Comparison of ENCODE assay signal across 23 cellular contexts in genomic region chr16:79418588-79418987, GRCh38.
DNase-seq lines count a peak whose midpoint lies in the region; FAIRE-seq and TF ChIP-seq lines count a peak whose summit lies in the region.
"Had no signal": no experiment of that assay in that cellular context is flagged by ENCODE, and none has a peak within 500 bp of the region (broad histone marks: within the 10 kb centered on the region; RNA-seq: fewer than 3 reads in every experiment).

No MANE protein-coding gene starts in this region.

- H3K79me2 ChIP-seq in mesendoderm (ENCODE audit: control insufficient read depth, insufficient read depth, low read length) = no peaks in the 10 kb centered on the region

- H4K5ac ChIP-seq in mesendoderm (ENCODE audit: low read length) = no peak overlapping the region

- H4K8ac ChIP-seq in mesendoderm (ENCODE audit: low read depth, low read length) = no peak overlapping the region

- H3K27me3 ChIP-seq in BLaER1 treated with 17β-estradiol and CSF1 and Interleukin-3, amounts not matched to agents 10 nM and 100 nM = no peaks in the 10 kb centered on the region
- H3K27me3 ChIP-seq in mesendoderm (ENCODE audit: insufficient read depth, low read length, poor library complexity) = no peaks in the 10 kb centered on the region
- H3K27me3 ChIP-seq: SJSA1 had no signal

- no peak for FAIRE-seq in frontal cortex (lab: Jason Lieb, UNC)
- FAIRE-seq: A204.1, H54, HepG2 had no signal

- no peak overlapping the region for H3K4ac ChIP-seq in mesendoderm (ENCODE audit: low read depth, low read length)

- peaks cover 92% of the 10 kb centered on the region for H3K4me1 Mint-ChIP-seq in dendritic cell treated with granulocyte-macrophage colony-stimulating factor and Interleukin-4, amounts not matched to agents 40 ng/mL and 50 ng/mL, for 4 days (ENCODE audit: low read depth)

- H2BK120ac ChIP-seq in mesendoderm (ENCODE audit: low read depth, low read length) = no peak overlapping the region

- TF ChIP-seq CTCF in HEK293 (tag by site-specific recombination; IDR thresholded peaks at IDR 0.05) = no peak

- DNase-seq in mesendoderm (no peak), frontal cortex (ENCODE audit: low spot score in 2 of 2) (no peak), NCI-H1092 treated with DMSO at 0.1 percent for 48 hours (lab: John Stamatoyannopoulos, UW) (no peak), hippocampal formation (lab: John Stamatoyannopoulos, UW) (no peak)
- DNase-seq: CD4-positive, alpha-beta T cell; COR-L47; DMS 273 treated with DMSO at 0.1 percent for 48 hours; DMS79 treated with DMSO at 0.1 percent for 48 hours; KG1; NCI-H1105; NCI-H146; NCI-H2029; NCI-H345; NCI-H524 treated with DMSO at 0.1 percent for 48 hours; SW 1271 had no signal

- H3K23ac ChIP-seq in mesendoderm (ENCODE audit: low read length) = no peak overlapping the region

- POLR2A ChIA-PET in HEK293 (lab: Yijun Ruan, JAX) = no interaction called here

- H3K4me2 ChIP-seq in BLaER1 treated with 17β-estradiol and CSF1 and Interleukin-3, amounts not matched to agents 10 nM and 100 nM = peak overlapping the region in 8 of 11 experiments; percentile 30 to 86 (median 70); a peak in 15 of 22 replicates
- H3K4me2 ChIP-seq in mesendoderm (ENCODE audit: low read length) = no peak overlapping the region

- no peak overlapping the region for H2BK15ac ChIP-seq in mesendoderm (replicated peaks; ENCODE audit: low read depth)

- no CpG with 5 or more reads among the region's 6 CpGs for WGBS in mesendoderm (ENCODE audit: extremely low coverage, insufficient coverage, low lambda C conversion rate)

- peaks cover 0 to 99% (median 27%) of the 10 kb centered on the region in 10 experiments; a peak in 14 of 20 replicates for H3K4me1 ChIP-seq in BLaER1 treated with 17β-estradiol and CSF1 and Interleukin-3, amounts not matched to agents 10 nM and 100 nM
- H3K4me1 ChIP-seq in HEK293 (ENCODE audit: control insufficient read depth, insufficient read depth, low read length) (peaks cover 3% of the 10 kb centered on the region; the same call in 1 of the 2 replicates), mesendoderm (ENCODE audit: control insufficient read depth, low read depth, low read length) (no peaks in the 10 kb centered on the region)
- H3K4me1 ChIP-seq: SJSA1 had no signal

- no peak overlapping the region for H2AK5ac ChIP-seq in mesendoderm (ENCODE audit: low read length)

- H3K36me3 ChIP-seq in BLaER1 treated with 17β-estradiol and CSF1 and Interleukin-3, amounts not matched to agents 10 nM and 100 nM = no peaks in the 10 kb centered on the region
- H3K36me3 ChIP-seq in HEK293 (ENCODE audit: control insufficient read depth in 2 of 2, insufficient read depth in 1 of 2, low read length in 2 of 2) (no peaks in the 10 kb centered on the region), mesendoderm (ENCODE audit: control insufficient read depth, insufficient read depth, low read length) (no peaks in the 10 kb centered on the region)
- H3K36me3 ChIP-seq: SJSA1 had no signal

- H3K9ac ChIP-seq in BLaER1 treated with 17β-estradiol and CSF1 and Interleukin-3, amounts not matched to agents 10 nM and 100 nM = peak overlapping the region in 3 of 11 experiments; percentile 22 to 50 (median 42); a peak in 3 of 22 replicates
- no peak overlapping the region for H3K9ac ChIP-seq in mesendoderm (ENCODE audit: low read length)

- H3K27me3 Mint-ChIP-seq in dendritic cell treated with granulocyte-macrophage colony-stimulating factor and Interleukin-4, amounts not matched to agents 40 ng/mL and 50 ng/mL, for 4 days = peaks cover 6% of the 10 kb centered on the region
- H3K27me3 Mint-ChIP-seq: CD4-positive, alpha-beta T cell had no signal

- H2BK5ac ChIP-seq in mesendoderm (ENCODE audit: low read length) = no peak overlapping the region

- H3K79me1 ChIP-seq in mesendoderm (ENCODE audit: low read length) = no peaks in the 10 kb centered on the region

- peak overlapping the region; percentile 64 for H3K4me3 Mint-ChIP-seq in dendritic cell treated with granulocyte-macrophage colony-stimulating factor and Interleukin-4, amounts not matched to agents 40 ng/mL and 50 ng/mL, for 4 days
- H3K4me3 Mint-ChIP-seq: B cell; CD4-positive, alpha-beta T cell had no signal

- H3K27ac Mint-ChIP-seq in dendritic cell treated with granulocyte-macrophage colony-stimulating factor and Interleukin-4, amounts not matched to agents 40 ng/mL and 50 ng/mL, for 4 days = peak overlapping the region; percentile 92
- H3K27ac Mint-ChIP-seq: B cell; CD4-positive, alpha-beta T cell had no signal

- H3K9me3 ChIP-seq in BLaER1 treated with 17β-estradiol and CSF1 and Interleukin-3, amounts not matched to agents 10 nM and 100 nM (replicated peaks in 1 of 11) = peaks cover 0 to 6% (median 0%) of the 10 kb centered on the region in 11 experiments; a peak in 2 of 22 replicates
- no peaks in the 10 kb centered on the region for H3K9me3 ChIP-seq in HEK293 (ENCODE audit: control insufficient read depth, insufficient read depth, low read depth, low read length)
- H3K9me3 ChIP-seq: SJSA1 had no signal

- peak overlapping the region in 5 of 11 experiments; percentile 47 to 77 (median 67); a peak in 11 of 22 replicates for H3K27ac ChIP-seq in BLaER1 treated with 17β-estradiol and CSF1 and Interleukin-3, amounts not matched to agents 10 nM and 100 nM
- H3K27ac ChIP-seq in HEK293 (ENCODE audit: extremely low read depth, low read depth, low read length) (no peak overlapping the region), mesendoderm (ENCODE audit: low read depth, low read length) (no peak overlapping the region)
- H3K27ac ChIP-seq: SJSA1 had no signal

- intact Hi-C loops in dendritic cell treated with granulocyte-macrophage colony-stimulating factor and Interleukin-4, amounts not matched to agents 40 ng/mL and 50 ng/mL, for 4 days (cut with micrococcal nuclease) = loop anchor here (2.0 to 10.0 kb wide), 4 partner anchors 34 to 176 kb away; no protein-coding TSS in a partner anchor

- H4K20me1 ChIP-seq in BLaER1 treated with 17β-estradiol and CSF1 and Interleukin-3, amounts not matched to agents 10 nM and 100 nM = no peaks in the 10 kb centered on the region

- H3K18ac ChIP-seq in mesendoderm (ENCODE audit: low read length) = peak overlapping the region; percentile 40

- H3K56ac ChIP-seq in mesendoderm (ENCODE audit: low read length) = no peak overlapping the region

- CTCF ChIA-PET in HEK293 (lab: Yijun Ruan, JAX) = no interaction called here

- H3K9me3 Mint-ChIP-seq in dendritic cell treated with granulocyte-macrophage colony-stimulating factor and Interleukin-4, amounts not matched to agents 40 ng/mL and 50 ng/mL, for 4 days = peaks cover 6% of the 10 kb centered on the region
- H3K9me3 Mint-ChIP-seq: CD4-positive, alpha-beta T cell had no signal

- H3K36me3 Mint-ChIP-seq in dendritic cell treated with granulocyte-macrophage colony-stimulating factor and Interleukin-4, amounts not matched to agents 40 ng/mL and 50 ng/mL, for 4 days (ENCODE audit: low read depth) = peaks cover 5% of the 10 kb centered on the region

- no peak overlapping the region for H3K4me3 ChIP-seq in BLaER1 treated with 17β-estradiol and CSF1 and Interleukin-3, amounts not matched to agents 10 nM and 100 nM
- H3K4me3 ChIP-seq in HEK293 (ENCODE audit: low read depth, low read length) (no peak overlapping the region), mesendoderm (ENCODE audit: low read length) (no peak overlapping the region)
- H3K4me3 ChIP-seq: SJSA1 had no signal

TF ChIP-seq in HEK293, 187 proteins besides CTCF, POLR2A, EP300 and RAD21:
- TF ChIP-seq SETDB1 (IDR thresholded peaks at IDR 0.05; ENCODE audit: insufficient read length, low read length) (no peak), ZBTB44 (tag by site-specific recombination; IDR thresholded peaks at IDR 0.05) (0 out of 2 replicates have a peak, but pooled peaks have one; percentile 20)
